8 cellular contexts compared by ENCODE assay signal in genomic region chr4:157978680-157979361, GRCh38.
DNase-seq lines count a peak whose midpoint lies in the region; TF ChIP-seq lines count a peak whose summit lies in the region.

No MANE protein-coding gene starts in this region.

- 0 out of 2 replicates have a peak overlapping the region, but pooled peaks have one; percentile 86 for H3K27ac ChIP-seq in SK-N-MC

- H3K36me3 ChIP-seq in SK-N-MC (ENCODE audit: insufficient read depth, low read length) = no peaks in the 10 kb centered on the region

- no peaks in the 10 kb centered on the region for H3K9me3 Mint-ChIP-seq in HFFc6
- H3K9me3 Mint-ChIP-seq in chondrocyte (ENCODE audit: low read depth) = no peaks in the 10 kb centered on the region

- H3K27ac Mint-ChIP-seq in HFFc6 = no peak overlapping the region
- H3K27ac Mint-ChIP-seq in chondrocyte (ENCODE audit: unreplicated experiment) = no peak overlapping the region

- H3K4me3 Mint-ChIP-seq in HFFc6 = peak overlapping the region; percentile 77
- H3K4me3 Mint-ChIP-seq in chondrocyte (ENCODE audit: unreplicated experiment) = peak overlapping the region; percentile 43

- H3K4me1 Mint-ChIP-seq in HFFc6 (ENCODE audit: low read depth) = peaks cover 17% of the 10 kb centered on the region
- H3K4me1 Mint-ChIP-seq in chondrocyte (ENCODE audit: low read depth) = peaks cover 10% of the 10 kb centered on the region

- TF ChIP-seq CTCF in HFFc6 (IDR thresholded peaks at IDR 0.05) = peak; percentile 90
- peak; percentile 99 for TF ChIP-seq CTCF in chondrocyte (IDR thresholded peaks at IDR 0.05)

- H3K36me3 Mint-ChIP-seq in HFFc6 (ENCODE audit: low read depth) = no peaks in the 10 kb centered on the region
- no peaks in the 10 kb centered on the region for H3K36me3 Mint-ChIP-seq in chondrocyte (ENCODE audit: low read depth)

- H3K27me3 Mint-ChIP-seq in HFFc6 (ENCODE audit: insufficient read depth) = peaks cover 2% of the 10 kb centered on the region
- H3K27me3 Mint-ChIP-seq in chondrocyte (ENCODE audit: low read depth) = no peaks in the 10 kb centered on the region

- peak overlapping the region; percentile 75 for H3K4me3 ChIP-seq in SK-N-MC

- DNase-seq in stimulated activated CD4-positive, alpha-beta T cell treated with anti-CD3 and anti-CD28 coated beads, Interleukin-12 subunit alpha, Interleukin-12 subunit beta, amount 100 ng/mL, for 4 hours = peak; percentile 10
- no peak for DNase-seq in stimulated activated CD4-positive, alpha-beta T cell treated with anti-CD3 and anti-CD28 coated beads, Interleukin-1b, Interleukin-23, amount 100 ng/mL, for 48 hours
- DNase-seq in HFFc6 (peak; percentile 48), MV-4-11 (lab: John Stamatoyannopoulos, UW) (peak; percentile 41), SK-N-MC (ENCODE audit: low read depth, low spot score) (no peak), chondrocyte (ENCODE audit: low spot score) (no peak), kidney tubule cell (ENCODE audit: low spot score) (peak; percentile 69)
- peak; percentile 4 for DNase-seq in stimulated activated CD8-positive, alpha-beta memory T cell treated with anti-CD3 and anti-CD28 coated beads, Interleukin-4, amount 100 ng/mL, for 24 hours (ENCODE audit: low read depth)

- H3K9me3 ChIP-seq in SK-N-MC (ENCODE audit: low read depth, low read length) = no peaks in the 10 kb centered on the region

- peak overlapping the region; percentile 60 for H3K9ac ChIP-seq in SK-N-MC (ENCODE audit: insufficient read length)

Comparison
In these comparisons a context has a peak if more than half of its experiments do, and no peak if none do; other contexts are left out.
1. DNase-seq: peak in stimulated activated CD4-positive, alpha-beta T cell treated with anti-CD3 and anti-CD28 coated beads, Interleukin-12 subunit alpha, Interleukin-12 subunit beta, amount 100 ng/mL, for 4 hours (single experiment), HFFc6 (single experiment), MV-4-11 (single experiment), kidney tubule cell (single experiment) and stimulated activated CD8-positive, alpha-beta memory T cell treated with anti-CD3 and anti-CD28 coated beads, Interleukin-4, amount 100 ng/mL, for 24 hours (single experiment); none in stimulated activated CD4-positive, alpha-beta T cell treated with anti-CD3 and anti-CD28 coated beads, Interleukin-1b, Interleukin-23, amount 100 ng/mL, for 48 hours (single experiment), SK-N-MC (single experiment) and chondrocyte (single experiment).